30 cellular contexts compared by ENCODE assay signal in genomic region chr11:116130122-116130521, GRCh38.
DNase-seq lines count a peak whose midpoint lies in the region; ATAC-seq, FAIRE-seq and TF ChIP-seq lines count a peak whose summit lies in the region.
"Had no signal": no experiment of that assay in that cellular context is flagged by ENCODE, and none has a peak within 500 bp of the region (broad histone marks: within the 10 kb centered on the region; RNA-seq: fewer than 3 reads in every experiment).

No MANE protein-coding gene starts in this region.

- POLR2A ChIA-PET in GM12878 (lab: Charles Lee) = no interaction called here
- POLR2A ChIA-PET in Caco-2 (lab: Charles Lee) = no interaction called here

- H3K4me1 ChIP-seq in GM12878 (ENCODE audit: control insufficient read depth, insufficient read depth, low read length) (no peaks in the 10 kb centered on the region), Caco-2 (peaks cover 8% of the 10 kb centered on the region)
- H3K4me1 ChIP-seq: SJCRH30 had no signal

- no peak overlapping the region for H2AFZ ChIP-seq in GM12878 (ENCODE audit: control insufficient read depth, low read depth, low read length)
- H2AFZ ChIP-seq: GM23248 had no signal

- DNase-seq in GM12878 (ENCODE audit: low read depth, low spot score) (no peak), NOMO-1 (lab: John Stamatoyannopoulos, UW; ENCODE audit: unreplicated experiment in 2 of 2) (no peak), Caco-2 (no peak), T-helper 9 cell (no peak)
- DNase-seq: CD8-positive, alpha-beta T cell; DMS 273 treated with DMSO at 0.1 percent for 48 hours; DMS79 treated with DMSO at 0.1 percent for 48 hours; GF-D8; GM23248; H7; Kasumi-1; NCI-H1092 treated with DMSO at 0.1 percent for 48 hours; NCI-H1436; NCI-H187; NCI-H2171 treated with DMSO at 0.1 percent for 48 hours; NCI-H345; NCI-H510A treated with DMSO at 0.1 percent for 48 hours; NCI-H774; PC-3; SJCRH30; T-helper 17 cell had no signal

- no peak for FAIRE-seq in GM12878 (lab: Jason Lieb, UNC)
- FAIRE-seq: HTR-8/SVneo, K562 had no signal

- WGBS in GM12878 (ENCODE audit: insufficient coverage, insufficient replicate concordance, low lambda C conversion rate, missing lambda C conversion rate) = 12% methylated on average over 6 of the region's 6 CpGs

- peaks cover 8% of the 10 kb centered on the region for H3K27me3 Mint-ChIP-seq in Caco-2 (ENCODE audit: insufficient read depth, unreplicated experiment)
- H3K27me3 Mint-ChIP-seq: B cell, T-helper 17 cell had no signal

- no peak overlapping the region for H3K4me3 Mint-ChIP-seq in Caco-2 (ENCODE audit: unreplicated experiment)
- H3K4me3 Mint-ChIP-seq: B cell; CD8-positive, alpha-beta T cell; T-helper 17 cell had no signal

- CTCF ChIA-PET in GM12878 (lab: Yijun Ruan, JAX) (no interaction called here), Caco-2 (lab: Charles Lee) (interaction anchor here (0.7 kb wide), 1 partner anchor 34 kb away, joined by 3 read pairs; no protein-coding TSS in a partner anchor)

- H3K4me3 ChIP-seq in GM12878 (no peak overlapping the region), Caco-2 (ENCODE audit: low read depth, low read length) (no peak overlapping the region)
- H3K4me3 ChIP-seq: GM23248, K562, SJCRH30 had no signal

- intact Hi-C loops in GM12878 (cut with micrococcal nuclease; ENCODE audit: unreplicated experiment) (loop anchor here (5.0 kb wide), 1 partner anchor 58 kb away; no protein-coding TSS in a partner anchor), Caco-2 (cut with micrococcal nuclease; ENCODE audit: unreplicated experiment) (no loop called here)

- ATAC-seq in GM18861 (IDR thresholded peaks at IDR 0.05; ENCODE audit: unreplicated experiment) (peak; percentile 67), HG02763 (IDR thresholded peaks at IDR 0.05; ENCODE audit: unreplicated experiment) (peak; percentile 44), GM12878 (peak; percentile 81), GM21367 (IDR thresholded peaks at IDR 0.05; ENCODE audit: unreplicated experiment) (no peak)
- ATAC-seq: CD8-positive, alpha-beta T cell; K562; PC-3; Right ventricle myocardium inferior; SK-N-SH treated with all-trans-retinoic acid at 6 μM for 48 hours; T-helper 17 cell had no signal

- H3K4me2 ChIP-seq in GM12878 (ENCODE audit: control insufficient read depth, insufficient read depth) = no peak overlapping the region

- TF ChIP-seq EP300 in GM12878 (IDR thresholded peaks at IDR 0.05; ENCODE audit: borderline replicate concordance in 1 of 2, control insufficient read depth in 1 of 2, low read depth in 2 of 2, low read length in 2 of 2) = no peak

- no peak overlapping the region for H3K9ac ChIP-seq in GM12878 (ENCODE audit: control insufficient read depth, insufficient read depth, low read length)
- H3K9ac ChIP-seq: GM23248 had no signal

- no peaks in the 10 kb centered on the region for H3K9me3 Mint-ChIP-seq in Caco-2 (ENCODE audit: unreplicated experiment)
- H3K9me3 Mint-ChIP-seq: CD8-positive, alpha-beta T cell had no signal

- no peaks in the 10 kb centered on the region for H3K79me2 ChIP-seq in GM12878 (ENCODE audit: control insufficient read depth, insufficient read depth, low read length)

- H3K27ac Mint-ChIP-seq in Caco-2 (ENCODE audit: unreplicated experiment) = no peak overlapping the region
- H3K27ac Mint-ChIP-seq: B cell; CD8-positive, alpha-beta T cell; T-helper 17 cell had no signal

- in situ Hi-C loops in GM12878 (cut with MboI) = no loop called here

- no TSS peak for BruUV-seq in GM12878 (replicated peaks; lab: Mats Ljungman, UMichigan)
- BruUV-seq in Caco-2 (replicated peaks; lab: Mats Ljungman, UMichigan) = no TSS peak

- no peaks in the 10 kb centered on the region for H3K36me3 Mint-ChIP-seq in Caco-2 (ENCODE audit: insufficient read depth, unreplicated experiment)
- H3K36me3 Mint-ChIP-seq: CD8-positive, alpha-beta T cell had no signal

- H3K27ac ChIP-seq in GM12878 (ENCODE audit: control insufficient read depth, insufficient read depth) = no peak overlapping the region
- H3K27ac ChIP-seq: C4-2B, GM23248, SJCRH30 had no signal

- TF ChIP-seq POLR2A in GM12878 (IDR thresholded peaks at IDR 0.05; ENCODE audit: low read depth, low read length) = no peak

- no peaks in the 10 kb centered on the region; a peak in 1 of 4 replicates for H3K27me3 ChIP-seq in GM12878 (replicated peaks in 1 of 2; ENCODE audit: control insufficient read depth in 2 of 2, insufficient read depth in 2 of 2, low read length in 1 of 2)
- no peaks in the 10 kb centered on the region for H3K27me3 ChIP-seq in Caco-2 (replicated peaks; ENCODE audit: control insufficient read depth, insufficient read depth, low read length)
- H3K27me3 ChIP-seq: SJCRH30 had no signal

- TF ChIP-seq CTCF in GM12878 (IDR thresholded peaks at IDR 0.05 in 2 of 3, conservative IDR thresholded peaks at IDR 0.05 in 1 of 3; ENCODE audit: control insufficient read depth in 2 of 3, extremely low read depth in 1 of 3, insufficient read depth in 1 of 3, low read depth in 3 of 3, low read length in 3 of 3) (no peak), Caco-2 (IDR thresholded peaks at IDR 0.05; ENCODE audit: insufficient read depth in 1 of 2, low read depth in 1 of 2, low read length in 1 of 2, severe bottlenecking in 1 of 2, unreplicated experiment in 1 of 2) (no peak)

- SMC1A ChIA-PET in GM12878 (lab: Charles Lee; ENCODE audit: uncharacterized antibody, unreplicated experiment) = no interaction called here

- peaks cover 18% of the 10 kb centered on the region for H3K4me1 Mint-ChIP-seq in Caco-2 (ENCODE audit: low read depth, unreplicated experiment)
- H3K4me1 Mint-ChIP-seq: B cell, T-helper 17 cell had no signal

- H3K9me3 ChIP-seq in GM12878 (replicated peaks; ENCODE audit: control insufficient read depth, insufficient read depth, low read length) = no peaks in the 10 kb centered on the region
- H3K9me3 ChIP-seq in Caco-2 = no peaks in the 10 kb centered on the region
- H3K9me3 ChIP-seq: SJCRH30 had no signal

- no peak for TF ChIP-seq RAD21 in GM12878 (IDR thresholded peaks at IDR 0.05; ENCODE audit: insufficient read depth, low read depth, low read length)

- H3K36me3 ChIP-seq in GM12878 (ENCODE audit: control insufficient read depth in 2 of 2, insufficient read depth in 2 of 2, low read length in 1 of 2) (no peaks in the 10 kb centered on the region), Caco-2 (ENCODE audit: control insufficient read depth, insufficient read depth, low read length) (no peaks in the 10 kb centered on the region)
- H3K36me3 ChIP-seq: SJCRH30 had no signal

- RAD21 ChIA-PET in GM12878 (lab: Charles Lee; ENCODE audit: unreplicated experiment) = no interaction called here

- no peaks in the 10 kb centered on the region for H4K20me1 ChIP-seq in GM12878 (ENCODE audit: control insufficient read depth, insufficient read depth)

TF ChIP-seq in GM12878, 131 proteins besides CTCF, POLR2A, EP300 and RAD21 (continues in another document):
- TF ChIP-seq EZH2 (IDR thresholded peaks at IDR 0.05; ENCODE audit: borderline replicate concordance, control insufficient read depth, low read depth, low read length) (no peak), TBL1XR1 (IDR thresholded peaks at IDR 0.05; ENCODE audit: low read depth, low read length) (no peak), ATF3 (IDR thresholded peaks at IDR 0.05; ENCODE audit: borderline replicate concordance, extremely low read depth, low read depth, low read length) (no peak), MEF2B (IDR thresholded peaks at IDR 0.05; ENCODE audit: partially characterized antibody, poor library complexity, severe bottlenecking) (peak; percentile 33), NKRF (conservative IDR thresholded peaks at IDR 0.05) (no peak), MTA2 (IDR thresholded peaks at IDR 0.05; ENCODE audit: low read depth) (peak; percentile 87), DPF2 (IDR thresholded peaks at IDR 0.05) (0 out of 2 replicates have a peak, but pooled peaks have one; percentile 30), IKZF1 (conservative IDR thresholded peaks at IDR 0.05) (no peak), PKNOX1 (IDR thresholded peaks at IDR 0.05) (no peak), ZNF24 (IDR thresholded peaks at IDR 0.05) (no peak), SPI1 (IDR thresholded peaks at IDR 0.05; ENCODE audit: borderline replicate concordance, insufficient read depth, low read depth, low read length) (peak; percentile 25; the same call in 1 of the 2 replicates), CHD2 (IDR thresholded peaks at IDR 0.05; ENCODE audit: borderline replicate concordance, low read depth, low read length) (no peak), BCL11A (IDR thresholded peaks at IDR 0.05; ENCODE audit: low read depth, low read length) (peak; percentile 51; the same call in 1 of the 2 replicates), KLF5 (IDR thresholded peaks at IDR 0.05; ENCODE audit: partially characterized antibody) (no peak), MYB (IDR thresholded peaks at IDR 0.05; ENCODE audit: borderline replicate concordance, low read depth, low read length) (no peak), SREBF1 (IDR thresholded peaks at IDR 0.05; ENCODE audit: low read length) (no peak)
